Comparison of ENCODE assay signal across 18 cellular contexts in genomic region chr10:29033311-29033940, GRCh38.
DNase-seq lines count a peak whose midpoint lies in the region; ATAC-seq, FAIRE-seq and TF ChIP-seq lines count a peak whose summit lies in the region.
"Had no signal": no experiment of that assay in that cellular context is flagged by ENCODE, and none has a peak within 500 bp of the region (broad histone marks: within the 10 kb centered on the region; RNA-seq: fewer than 3 reads in every experiment).

No MANE protein-coding gene starts in this region.

- H3F3A ChIP-seq in SK-N-SH (replicated peaks; ENCODE audit: insufficient read depth) (no peaks in the 10 kb centered on the region), smooth muscle cell (ENCODE audit: low read depth) (peaks cover 3% of the 10 kb centered on the region)

- FAIRE-seq in HTR-8/SVneo (lab: Jason Lieb, UNC), result no peak

- CTCF ChIA-PET in SK-N-SH (lab: Yijun Ruan, JAX), result interaction anchor here (1.3 to 2.5 kb wide), 3 partner anchors 10 to 369 kb away, joined by 4 to 8 read pairs (median 4); no protein-coding TSS in a partner anchor

- H3K79me2 ChIP-seq in SK-N-SH (ENCODE audit: insufficient read depth) (no peaks in the 10 kb centered on the region), smooth muscle cell (ENCODE audit: low read depth) (no peaks in the 10 kb centered on the region)

- H4K20me1 ChIP-seq in SK-N-SH (ENCODE audit: insufficient read depth), result no peaks in the 10 kb centered on the region
- no peaks in the 10 kb centered on the region for H4K20me1 ChIP-seq in smooth muscle cell (ENCODE audit: low read depth)

- no peak overlapping the region for H3K27ac ChIP-seq in SK-N-SH (ENCODE audit: low read depth in 2 of 2, low read length in 1 of 2)
- no peak overlapping the region for H3K27ac ChIP-seq in smooth muscle cell (ENCODE audit: low read depth)
- H3K27ac ChIP-seq: KMS-11 had no signal

- no peaks in the 10 kb centered on the region for H3K9me3 ChIP-seq in SK-N-SH
- H3K9me3 ChIP-seq in smooth muscle cell (replicated peaks; ENCODE audit: low read depth), result no peaks in the 10 kb centered on the region
- H3K9me3 ChIP-seq: BE2C had no signal

- H3K36me3 ChIP-seq in SK-N-SH (replicated peaks in 1 of 2; ENCODE audit: control insufficient read depth in 1 of 2, insufficient read depth in 2 of 2, low read length in 1 of 2) (no peaks in the 10 kb centered on the region), smooth muscle cell (ENCODE audit: low read depth) (no peaks in the 10 kb centered on the region)
- H3K36me3 ChIP-seq: BE2C had no signal

- TF ChIP-seq RAD21 in SK-N-SH (IDR thresholded peaks at IDR 0.05; ENCODE audit: low read length), result no peak

- H3K9ac ChIP-seq in SK-N-SH (no peak overlapping the region), smooth muscle cell (ENCODE audit: low read depth) (no peak overlapping the region)
- H3K9ac ChIP-seq: KMS-11 had no signal

- H3K27me3 ChIP-seq in SK-N-SH (ENCODE audit: insufficient read depth), result no peaks in the 10 kb centered on the region
- H3K27me3 ChIP-seq in smooth muscle cell (ENCODE audit: low read depth), result no peaks in the 10 kb centered on the region
- H3K27me3 ChIP-seq: BE2C had no signal

- no peaks in the 10 kb centered on the region for H3K9me2 ChIP-seq in SK-N-SH

- H3K4me3 ChIP-seq in SK-N-SH (ENCODE audit: low read depth in 2 of 2, low read length in 1 of 2) (no peak overlapping the region), smooth muscle cell (no peak overlapping the region)

- peak; percentile 13 for DNase-seq in germinal center (ENCODE audit: low spot score)
- DNase-seq in SK-N-SH, result no peak
- no peak for DNase-seq in HTR-8/SVneo (ENCODE audit: insufficient read length, low spot score)
- DNase-seq in smooth muscle cell (lab: John Stamatoyannopoulos, UW; ENCODE audit: unreplicated experiment), result no peak
- DNase-seq: activated B cell treated with CpG ODN at 0.5 μM for 24 hours; activated CD8-positive, alpha-beta memory T cell treated with anti-CD3 and anti-CD28 coated beads, Interleukin-2, amount 10 ng/mL, durations not matched to agents 7 days and 5 days; activated naive CD4-positive, alpha-beta T cell treated with anti-CD3 and anti-CD28 coated beads for 36 hours; BE2C; effector CD4-positive, alpha-beta T cell; NCI-H1694 treated with DMSO at 0.1 percent for 48 hours; NCI-H510A treated with DMSO at 0.1 percent for 48 hours had no signal

- no peaks in the 10 kb centered on the region for H3K4me1 ChIP-seq in SK-N-SH (ENCODE audit: control insufficient read depth in 1 of 2, insufficient read depth in 2 of 2, low read depth in 1 of 2, low read length in 1 of 2)
- no peaks in the 10 kb centered on the region for H3K4me1 ChIP-seq in smooth muscle cell (ENCODE audit: low read depth)
- H3K4me1 ChIP-seq: BE2C had no signal

- WGBS in SK-N-SH (ENCODE audit: low lambda C conversion rate), result 67% methylated on average over 6 of the region's 6 CpGs
- WGBS in smooth muscle cell (ENCODE audit: low lambda C conversion rate), result 91% methylated on average over 6 of the region's 6 CpGs

- ATAC-seq in GM18861 (IDR thresholded peaks at IDR 0.05; ENCODE audit: unreplicated experiment) (peak; percentile 82), GM21723 (IDR thresholded peaks at IDR 0.05; ENCODE audit: unreplicated experiment) (peak; percentile 70), HG03342 (IDR thresholded peaks at IDR 0.05; ENCODE audit: unreplicated experiment) (peak; percentile 51), GM21737 (IDR thresholded peaks at IDR 0.05; ENCODE audit: unreplicated experiment) (no peak)
- ATAC-seq: activated CD8-positive, alpha-beta memory T cell treated with anti-CD3 and anti-CD28 coated beads, Interleukin-2, amount 10 ng/mL, durations not matched to agents 7 days and 5 days; left lobe of liver; Panc1 had no signal

- H2AFZ ChIP-seq in SK-N-SH (ENCODE audit: low read depth) (no peak overlapping the region), smooth muscle cell (ENCODE audit: low read depth) (no peak overlapping the region)

- H3K4me2 ChIP-seq in SK-N-SH (no peak overlapping the region), smooth muscle cell (no peak overlapping the region)
- H3K4me2 ChIP-seq: KMS-11 had no signal

- TF ChIP-seq EP300 in SK-N-SH (IDR thresholded peaks at IDR 0.05; ENCODE audit: borderline replicate concordance in 1 of 2, low read depth in 1 of 2, low read length in 1 of 2), result no peak

- POLR2A ChIA-PET in SK-N-SH (lab: Yijun Ruan, JAX), result no interaction called here

- no peak for TF ChIP-seq CTCF in SK-N-SH (IDR thresholded peaks at IDR 0.05)
- no peak for TF ChIP-seq CTCF in smooth muscle cell (IDR thresholded peaks at IDR 0.05; ENCODE audit: borderline replicate concordance, insufficient read depth, poor library complexity, severe bottlenecking)

TF ChIP-seq in SK-N-SH, 30 proteins besides CTCF, POLR2A, EP300 and RAD21:
- TF ChIP-seq SIN3A (IDR thresholded peaks at IDR 0.05; ENCODE audit: borderline replicate concordance, low read depth, low read length) (no peak), CHD2 (IDR thresholded peaks at IDR 0.05; ENCODE audit: low read length, partially characterized antibody) (no peak), TEAD4 (IDR thresholded peaks at IDR 0.05; ENCODE audit: borderline replicate concordance, insufficient read depth) (no peak), RCOR1 (IDR thresholded peaks at IDR 0.05; ENCODE audit: low read length) (no peak), GATA2 (CRISPR knock-in tag; IDR thresholded peaks at IDR 0.05) (no peak), NFIC (IDR thresholded peaks at IDR 0.05; ENCODE audit: borderline replicate concordance) (no peak), FOSL2 (IDR thresholded peaks at IDR 0.05; ENCODE audit: borderline replicate concordance, low read depth) (no peak), USF1 (IDR thresholded peaks at IDR 0.05; ENCODE audit: borderline replicate concordance, low read depth) (no peak), EZH2phosphoT487 (IDR thresholded peaks at IDR 0.05; ENCODE audit: borderline replicate concordance, low read depth) (no peak), SMC3 (IDR thresholded peaks at IDR 0.05; ENCODE audit: low read depth, low read length) (no peak), POLR2AphosphoS5 (IDR thresholded peaks at IDR 0.05; ENCODE audit: low read depth, low read length) (no peak), TAF1 (IDR thresholded peaks at IDR 0.05; ENCODE audit: borderline replicate concordance, low read depth, low read length) (no peak), TCF12 (IDR thresholded peaks at IDR 0.05) (no peak), RXRA (IDR thresholded peaks at IDR 0.05; ENCODE audit: borderline replicate concordance, low read depth) (no peak), YY1 (IDR thresholded peaks at IDR 0.05; ENCODE audit: low read depth) (no peak)
- TF ChIP-seq, protein P1, sequence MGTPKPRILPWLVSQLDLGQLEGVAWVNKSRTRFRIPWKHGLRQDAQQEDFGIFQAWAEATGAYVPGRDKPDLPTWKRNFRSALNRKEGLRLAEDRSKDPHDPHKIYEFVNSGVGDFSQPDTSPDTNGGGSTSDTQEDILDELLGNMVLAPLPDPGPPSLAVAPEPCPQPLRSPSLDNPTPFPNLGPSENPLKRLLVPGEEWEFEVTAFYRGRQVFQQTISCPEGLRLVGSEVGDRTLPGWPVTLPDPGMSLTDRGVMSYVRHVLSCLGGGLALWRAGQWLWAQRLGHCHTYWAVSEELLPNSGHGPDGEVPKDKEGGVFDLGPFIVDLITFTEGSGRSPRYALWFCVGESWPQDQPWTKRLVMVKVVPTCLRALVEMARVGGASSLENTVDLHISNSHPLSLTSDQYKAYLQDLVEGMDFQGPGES (IDR thresholded peaks at IDR 0.05; ENCODE audit: low read depth, low read length), result no peak
- TF ChIP-seq, protein P2, sequence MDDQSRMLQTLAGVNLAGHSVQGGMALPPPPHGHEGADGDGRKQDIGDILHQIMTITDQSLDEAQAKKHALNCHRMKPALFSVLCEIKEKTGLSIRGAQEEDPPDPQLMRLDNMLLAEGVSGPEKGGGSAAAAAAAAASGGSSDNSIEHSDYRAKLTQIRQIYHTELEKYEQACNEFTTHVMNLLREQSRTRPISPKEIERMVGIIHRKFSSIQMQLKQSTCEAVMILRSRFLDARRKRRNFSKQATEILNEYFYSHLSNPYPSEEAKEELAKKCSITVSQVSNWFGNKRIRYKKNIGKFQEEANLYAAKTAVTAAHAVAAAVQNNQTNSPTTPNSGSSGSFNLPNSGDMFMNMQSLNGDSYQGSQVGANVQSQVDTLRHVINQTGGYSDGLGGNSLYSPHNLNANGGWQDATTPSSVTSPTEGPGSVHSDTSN (IDR thresholded peaks at IDR 0.05), result no peak
- TF ChIP-seq, protein P3, sequence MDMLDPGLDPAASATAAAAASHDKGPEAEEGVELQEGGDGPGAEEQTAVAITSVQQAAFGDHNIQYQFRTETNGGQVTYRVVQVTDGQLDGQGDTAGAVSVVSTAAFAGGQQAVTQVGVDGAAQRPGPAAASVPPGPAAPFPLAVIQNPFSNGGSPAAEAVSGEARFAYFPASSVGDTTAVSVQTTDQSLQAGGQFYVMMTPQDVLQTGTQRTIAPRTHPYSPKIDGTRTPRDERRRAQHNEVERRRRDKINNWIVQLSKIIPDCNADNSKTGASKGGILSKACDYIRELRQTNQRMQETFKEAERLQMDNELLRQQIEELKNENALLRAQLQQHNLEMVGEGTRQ (IDR thresholded peaks at IDR 0.05; ENCODE audit: borderline replicate concordance, low read depth, low read length), result no peak
- TF ChIP-seq, protein P4, sequence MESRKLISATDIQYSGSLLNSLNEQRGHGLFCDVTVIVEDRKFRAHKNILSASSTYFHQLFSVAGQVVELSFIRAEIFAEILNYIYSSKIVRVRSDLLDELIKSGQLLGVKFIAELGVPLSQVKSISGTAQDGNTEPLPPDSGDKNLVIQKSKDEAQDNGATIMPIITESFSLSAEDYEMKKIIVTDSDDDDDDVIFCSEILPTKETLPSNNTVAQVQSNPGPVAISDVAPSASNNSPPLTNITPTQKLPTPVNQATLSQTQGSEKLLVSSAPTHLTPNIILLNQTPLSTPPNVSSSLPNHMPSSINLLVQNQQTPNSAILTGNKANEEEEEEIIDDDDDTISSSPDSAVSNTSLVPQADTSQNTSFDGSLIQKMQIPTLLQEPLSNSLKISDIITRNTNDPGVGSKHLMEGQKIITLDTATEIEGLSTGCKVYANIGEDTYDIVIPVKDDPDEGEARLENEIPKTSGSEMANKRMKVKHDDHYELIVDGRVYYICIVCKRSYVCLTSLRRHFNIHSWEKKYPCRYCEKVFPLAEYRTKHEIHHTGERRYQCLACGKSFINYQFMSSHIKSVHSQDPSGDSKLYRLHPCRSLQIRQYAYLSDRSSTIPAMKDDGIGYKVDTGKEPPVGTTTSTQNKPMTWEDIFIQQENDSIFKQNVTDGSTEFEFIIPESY (IDR thresholded peaks at IDR 0.05; ENCODE audit: borderline replicate concordance, low read depth), result no peak
